ENCODE assay signal across 12 cellular contexts in the genomic region with DNA sequence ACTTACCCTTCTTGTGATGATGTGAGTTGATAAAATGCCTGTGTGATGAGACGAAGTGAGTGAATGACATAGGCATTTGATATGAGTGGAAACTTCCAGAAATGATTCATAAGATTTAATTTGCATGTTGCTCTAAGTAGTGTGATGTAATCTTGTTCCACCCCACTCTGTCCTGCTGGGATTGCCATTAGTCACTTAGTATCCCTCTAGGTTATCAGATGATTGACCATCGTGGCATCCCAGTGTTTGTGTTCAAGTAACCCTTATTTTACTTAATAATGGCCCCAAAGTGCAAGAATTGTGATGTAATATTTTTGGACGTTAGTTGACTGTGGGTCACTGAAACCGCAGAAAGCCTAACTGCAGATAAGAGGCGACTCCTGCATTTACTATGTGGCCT.
DNase-seq lines count a peak whose midpoint lies in the region; ATAC-seq and TF ChIP-seq lines count a peak whose summit lies in the region.
"Had no signal": no experiment of that assay in that cellular context is flagged by ENCODE, and none has a peak within 500 bp of the region (broad histone marks: within the 10 kb centered on the region; RNA-seq: fewer than 3 reads in every experiment).

No MANE protein-coding gene starts in this region.

- peaks cover 0 to 31% (median 24%) of the 10 kb centered on the region in 4 donors for H3K4me1 ChIP-seq in esophagus muscularis mucosa

- intact Hi-C loops in esophagus muscularis mucosa (cut with DNase I) = no loop called here

- peak; percentile 95 for ATAC-seq in SK-N-SH treated with all-trans-retinoic acid at 6 μM for 48 hours
- ATAC-seq in omental fat pad (ENCODE audit: low FRiP score) = no peak
- ATAC-seq in HG03025 (IDR thresholded peaks at IDR 0.05; ENCODE audit: low FRiP score, unreplicated experiment) = no peak

- no peaks in the 10 kb centered on the region for H3K36me3 ChIP-seq in esophagus muscularis mucosa

- H3K9me3 ChIP-seq in esophagus muscularis mucosa = no peaks in the 10 kb centered on the region

- H3K27me3 ChIP-seq in esophagus muscularis mucosa = no peaks in the 10 kb centered on the region

- WGBS in esophagus muscularis mucosa = 88% methylated on average over 5 of the region's 5 CpGs

- H3K4me3 ChIP-seq in fibroblast of villous mesenchyme (ENCODE audit: low read depth, low read length) = no peak overlapping the region
- no peak overlapping the region for H3K4me3 ChIP-seq in skeletal muscle cell (ENCODE audit: low read depth, low read length)
- H3K4me3 ChIP-seq in esophagus muscularis mucosa = no peak overlapping the region

- no peak for TF ChIP-seq POLR2A in esophagus muscularis mucosa (IDR thresholded peaks at IDR 0.05; ENCODE audit: low read depth)

- H3K27ac ChIP-seq in esophagus muscularis mucosa (replicated peaks in 1 of 4) = no peak overlapping the region

- TF ChIP-seq CTCF in fibroblast of villous mesenchyme (IDR thresholded peaks at IDR 0.05; ENCODE audit: insufficient read depth, low read depth, low read length) = no peak
- TF ChIP-seq CTCF in esophagus muscularis mucosa (IDR thresholded peaks at IDR 0.05) = no peak
- no peak for TF ChIP-seq CTCF in omental fat pad (IDR thresholded peaks at IDR 0.05)

- DNase-seq in HCEC 1CT (peak; percentile 95), fibroblast of villous mesenchyme (ENCODE audit: low read depth) (peak; percentile 92), skeletal muscle cell (ENCODE audit: low read depth) (peak; percentile 67), esophagus muscularis mucosa (ENCODE audit: extremely low spot score) (no peak), omental fat pad (ENCODE audit: low spot score) (no peak)
- DNase-seq: activated naive CD4-positive, alpha-beta T cell treated with anti-CD3 and anti-CD28 coated beads, Interleukin-2, amount 10 ng/mL, durations not matched to agents 7 days and 5 days; erythroblast; NCI-H2029; RPMI8226; stimulated activated CD4-positive, alpha-beta T cell treated with anti-CD3 and anti-CD28 coated beads, Interleukin-2, amount 100 ng/mL, for 24 hours had no signal

- no peak for TF ChIP-seq EP300 in esophagus muscularis mucosa (IDR thresholded peaks at IDR 0.05)

TF ChIP-seq in SK-N-SH treated with all-trans-retinoic acid at 6 μM for 48 hours, 23 proteins besides CTCF, POLR2A, EP300 and RAD21 (continues in another document):
- TF ChIP-seq ZFP30 (CRISPR knock-in tag; IDR thresholded peaks at IDR 0.05) (no peak), ESRRG (CRISPR knock-in tag; IDR thresholded peaks at IDR 0.05) (0 out of 2 replicates have a peak, but pooled peaks have one; percentile 39), CSDC2 (CRISPR knock-in tag; IDR thresholded peaks at IDR 0.05) (no peak), ZNF70 (CRISPR knock-in tag; IDR thresholded peaks at IDR 0.05) (no peak), PPARA (CRISPR knock-in tag; IDR thresholded peaks at IDR 0.05; ENCODE audit: borderline replicate concordance) (no peak), ISL1 (CRISPR knock-in tag; IDR thresholded peaks at IDR 0.05) (peak; percentile 98), SNAI2 (CRISPR knock-in tag; IDR thresholded peaks at IDR 0.05) (no peak), OSR1 (CRISPR knock-in tag; IDR thresholded peaks at IDR 0.05) (no peak), TOX (CRISPR knock-in tag; IDR thresholded peaks at IDR 0.05; ENCODE audit: borderline replicate concordance) (no peak), ZFP3 (CRISPR knock-in tag; IDR thresholded peaks at IDR 0.05) (peak; percentile 87), BACH2 (CRISPR knock-in tag; IDR thresholded peaks at IDR 0.05; ENCODE audit: borderline replicate concordance) (no peak), ZNF565 (CRISPR knock-in tag; conservative IDR thresholded peaks at IDR 0.05; ENCODE audit: low read depth) (no peak), ZC3H10 (CRISPR knock-in tag; IDR thresholded peaks at IDR 0.05) (peak; percentile 54; the same call in 1 of the 2 replicates), GLIS3 (CRISPR knock-in tag; IDR thresholded peaks at IDR 0.05) (0 out of 2 replicates have a peak, but pooled peaks have one; percentile 13), ZNF8 (CRISPR knock-in tag; IDR thresholded peaks at IDR 0.05) (no peak), ARNTL (CRISPR knock-in tag; IDR thresholded peaks at IDR 0.05; ENCODE audit: borderline replicate concordance, low read depth) (no peak), RARB (CRISPR knock-in tag; IDR thresholded peaks at IDR 0.05) (no peak), TCF4 (CRISPR knock-in tag; IDR thresholded peaks at IDR 0.05; ENCODE audit: borderline replicate concordance) (no peak)
- TF ChIP-seq, protein P1, sequence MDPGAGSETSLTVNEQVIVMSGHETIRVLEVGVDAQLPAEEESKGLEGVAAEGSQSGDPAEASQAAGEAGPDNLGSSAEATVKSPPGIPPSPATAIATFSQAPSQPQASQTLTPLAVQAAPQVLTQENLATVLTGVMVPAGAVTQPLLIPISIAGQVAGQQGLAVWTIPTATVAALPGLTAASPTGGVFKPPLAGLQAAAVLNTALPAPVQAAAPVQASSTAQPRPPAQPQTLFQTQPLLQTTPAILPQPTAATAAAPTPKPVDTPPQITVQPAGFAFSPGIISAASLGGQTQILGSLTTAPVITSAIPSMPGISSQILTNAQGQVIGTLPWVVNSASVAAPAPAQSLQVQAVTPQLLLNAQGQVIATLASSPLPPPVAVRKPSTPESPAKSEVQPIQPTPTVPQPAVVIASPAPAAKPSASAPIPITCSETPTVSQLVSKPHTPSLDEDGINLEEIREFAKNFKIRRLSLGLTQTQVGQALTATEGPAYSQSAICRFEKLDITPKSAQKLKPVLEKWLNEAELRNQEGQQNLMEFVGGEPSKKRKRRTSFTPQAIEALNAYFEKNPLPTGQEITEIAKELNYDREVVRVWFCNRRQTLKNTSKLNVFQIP (CRISPR knock-in tag; IDR thresholded peaks at IDR 0.05; ENCODE audit: borderline replicate concordance, low read depth) = no peak
- TF ChIP-seq, protein P2, sequence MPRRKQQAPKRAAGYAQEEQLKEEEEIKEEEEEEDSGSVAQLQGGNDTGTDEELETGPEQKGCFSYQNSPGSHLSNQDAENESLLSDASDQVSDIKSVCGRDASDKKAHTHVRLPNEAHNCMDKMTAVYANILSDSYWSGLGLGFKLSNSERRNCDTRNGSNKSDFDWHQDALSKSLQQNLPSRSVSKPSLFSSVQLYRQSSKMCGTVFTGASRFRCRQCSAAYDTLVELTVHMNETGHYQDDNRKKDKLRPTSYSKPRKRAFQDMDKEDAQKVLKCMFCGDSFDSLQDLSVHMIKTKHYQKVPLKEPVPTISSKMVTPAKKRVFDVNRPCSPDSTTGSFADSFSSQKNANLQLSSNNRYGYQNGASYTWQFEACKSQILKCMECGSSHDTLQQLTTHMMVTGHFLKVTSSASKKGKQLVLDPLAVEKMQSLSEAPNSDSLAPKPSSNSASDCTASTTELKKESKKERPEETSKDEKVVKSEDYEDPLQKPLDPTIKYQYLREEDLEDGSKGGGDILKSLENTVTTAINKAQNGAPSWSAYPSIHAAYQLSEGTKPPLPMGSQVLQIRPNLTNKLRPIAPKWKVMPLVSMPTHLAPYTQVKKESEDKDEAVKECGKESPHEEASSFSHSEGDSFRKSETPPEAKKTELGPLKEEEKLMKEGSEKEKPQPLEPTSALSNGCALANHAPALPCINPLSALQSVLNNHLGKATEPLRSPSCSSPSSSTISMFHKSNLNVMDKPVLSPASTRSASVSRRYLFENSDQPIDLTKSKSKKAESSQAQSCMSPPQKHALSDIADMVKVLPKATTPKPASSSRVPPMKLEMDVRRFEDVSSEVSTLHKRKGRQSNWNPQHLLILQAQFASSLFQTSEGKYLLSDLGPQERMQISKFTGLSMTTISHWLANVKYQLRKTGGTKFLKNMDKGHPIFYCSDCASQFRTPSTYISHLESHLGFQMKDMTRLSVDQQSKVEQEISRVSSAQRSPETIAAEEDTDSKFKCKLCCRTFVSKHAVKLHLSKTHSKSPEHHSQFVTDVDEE (CRISPR knock-in tag; IDR thresholded peaks at IDR 0.05) = no peak
- TF ChIP-seq, protein P3, sequence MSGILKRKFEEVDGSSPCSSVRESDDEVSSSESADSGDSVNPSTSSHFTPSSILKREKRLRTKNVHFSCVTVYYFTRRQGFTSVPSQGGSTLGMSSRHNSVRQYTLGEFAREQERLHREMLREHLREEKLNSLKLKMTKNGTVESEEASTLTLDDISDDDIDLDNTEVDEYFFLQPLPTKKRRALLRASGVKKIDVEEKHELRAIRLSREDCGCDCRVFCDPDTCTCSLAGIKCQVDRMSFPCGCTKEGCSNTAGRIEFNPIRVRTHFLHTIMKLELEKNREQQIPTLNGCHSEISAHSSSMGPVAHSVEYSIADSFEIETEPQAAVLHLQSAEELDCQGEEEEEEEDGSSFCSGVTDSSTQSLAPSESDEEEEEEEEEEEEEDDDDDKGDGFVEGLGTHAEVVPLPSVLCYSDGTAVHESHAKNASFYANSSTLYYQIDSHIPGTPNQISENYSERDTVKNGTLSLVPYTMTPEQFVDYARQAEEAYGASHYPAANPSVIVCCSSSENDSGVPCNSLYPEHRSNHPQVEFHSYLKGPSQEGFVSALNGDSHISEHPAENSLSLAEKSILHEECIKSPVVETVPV (CRISPR knock-in tag; IDR thresholded peaks at IDR 0.05) = no peak
- TF ChIP-seq, protein P4, sequence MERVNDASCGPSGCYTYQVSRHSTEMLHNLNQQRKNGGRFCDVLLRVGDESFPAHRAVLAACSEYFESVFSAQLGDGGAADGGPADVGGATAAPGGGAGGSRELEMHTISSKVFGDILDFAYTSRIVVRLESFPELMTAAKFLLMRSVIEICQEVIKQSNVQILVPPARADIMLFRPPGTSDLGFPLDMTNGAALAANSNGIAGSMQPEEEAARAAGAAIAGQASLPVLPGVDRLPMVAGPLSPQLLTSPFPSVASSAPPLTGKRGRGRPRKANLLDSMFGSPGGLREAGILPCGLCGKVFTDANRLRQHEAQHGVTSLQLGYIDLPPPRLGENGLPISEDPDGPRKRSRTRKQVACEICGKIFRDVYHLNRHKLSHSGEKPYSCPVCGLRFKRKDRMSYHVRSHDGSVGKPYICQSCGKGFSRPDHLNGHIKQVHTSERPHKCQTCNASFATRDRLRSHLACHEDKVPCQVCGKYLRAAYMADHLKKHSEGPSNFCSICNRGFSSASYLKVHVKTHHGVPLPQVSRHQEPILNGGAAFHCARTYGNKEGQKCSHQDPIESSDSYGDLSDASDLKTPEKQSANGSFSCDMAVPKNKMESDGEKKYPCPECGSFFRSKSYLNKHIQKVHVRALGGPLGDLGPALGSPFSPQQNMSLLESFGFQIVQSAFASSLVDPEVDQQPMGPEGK (CRISPR knock-in tag; IDR thresholded peaks at IDR 0.05; ENCODE audit: borderline replicate concordance) = peak; percentile 68; the same call in 1 of the 2 replicates

Comparison
In these comparisons a context has a peak if more than half of its experiments do, and no peak if none do; other contexts are left out.
1. DNase-seq: peak in HCEC 1CT (single experiment), fibroblast of villous mesenchyme (single experiment) and skeletal muscle cell (single experiment); none in esophagus muscularis mucosa (single experiment) and omental fat pad (single experiment).